Comparison of ENCODE assay signal across 1 cellular context in the genomic region with DNA sequence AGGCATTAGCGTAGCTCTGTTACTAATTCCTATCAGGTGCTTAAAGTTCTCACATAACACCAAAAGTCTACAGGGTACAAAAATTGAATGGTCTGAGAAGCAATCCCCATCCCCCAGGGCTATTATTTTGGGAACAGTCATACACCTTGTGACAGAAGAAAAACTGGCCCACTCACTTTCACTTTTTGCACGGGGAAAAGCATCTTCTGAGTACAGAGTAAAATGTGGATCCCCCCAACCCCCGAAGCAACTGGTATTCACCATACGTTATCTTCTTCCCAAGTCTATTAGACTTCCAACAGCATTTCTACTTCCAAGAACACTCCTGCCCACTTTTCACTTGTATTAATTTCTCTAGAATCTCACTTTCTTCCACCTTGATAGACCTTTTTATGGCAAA.
TF ChIP-seq lines count a peak whose summit lies in the region.

No MANE protein-coding gene starts in this region.

TF ChIP-seq in GM12878, 131 proteins besides CTCF, POLR2A, EP300 and RAD21:
- no peak for TF ChIP-seq SPI1 (IDR thresholded peaks at IDR 0.05; ENCODE audit: borderline replicate concordance, insufficient read depth, low read depth, low read length)
- no peak for TF ChIP-seq TCF7 (IDR thresholded peaks at IDR 0.05; ENCODE audit: borderline replicate concordance)
- TF ChIP-seq SRF (IDR thresholded peaks at IDR 0.05; ENCODE audit: low read depth in 2 of 2, low read length in 2 of 2) = no peak
- TF ChIP-seq TCF3 (IDR thresholded peaks at IDR 0.05; ENCODE audit: borderline replicate concordance, insufficient read depth, low read depth, low read length) = no peak
